Comparison of ENCODE assay signal across 24 cellular contexts in the genomic region with DNA sequence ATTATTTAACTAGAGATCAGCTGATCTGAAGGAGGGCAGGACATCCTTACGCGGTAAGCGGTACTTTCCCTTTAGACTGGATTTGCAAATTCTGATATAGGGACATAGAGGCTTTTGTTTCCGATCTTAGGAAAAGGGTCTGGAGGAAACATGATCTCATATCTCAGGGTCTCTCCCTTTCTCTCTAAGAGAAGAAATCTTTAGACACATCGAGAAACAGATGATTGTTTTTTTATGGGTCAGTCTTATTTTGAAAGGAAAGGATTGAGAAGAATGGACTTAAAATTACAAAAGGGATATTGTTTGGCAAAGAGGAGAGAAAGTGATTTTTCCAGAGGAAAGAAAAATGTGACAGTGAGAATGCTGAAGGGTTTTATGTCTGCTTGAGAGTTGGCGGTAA.
DNase-seq lines count a peak whose midpoint lies in the region; ATAC-seq and TF ChIP-seq lines count a peak whose summit lies in the region.
"Had no signal": no experiment of that assay in that cellular context is flagged by ENCODE, and none has a peak within 500 bp of the region (broad histone marks: within the 10 kb centered on the region; RNA-seq: fewer than 3 reads in every experiment).

No MANE protein-coding gene starts in this region.

- no peak for ATAC-seq in IMR-90 (ENCODE audit: low read depth)
- ATAC-seq: CD8-positive, alpha-beta T cell; Right ventricle myocardium inferior had no signal

- H3K9ac ChIP-seq in IMR-90 (ENCODE audit: low read depth, low read length) = no peak overlapping the region
- H3K9ac ChIP-seq: BLaER1 treated with 17β-estradiol and CSF1 and Interleukin-3, amounts not matched to agents 10 nM and 100 nM; SK-N-SH had no signal

- H4K8ac ChIP-seq in IMR-90 (ENCODE audit: low read depth in 2 of 2, low read length in 2 of 2) = no peak overlapping the region

- no peak overlapping the region for H4K5ac ChIP-seq in IMR-90 (ENCODE audit: low read depth, low read length)

- H3K79me2 ChIP-seq in osteoblast (ENCODE audit: insufficient read depth, low read length) = no peaks in the 10 kb centered on the region

- TF ChIP-seq POLR2A in IMR-90 (IDR thresholded peaks at IDR 0.05; ENCODE audit: low read depth, low read length) (no peak), tibial nerve (IDR thresholded peaks at IDR 0.05) (no peak)

- no peak for TF ChIP-seq RAD21 in IMR-90 (IDR thresholded peaks at IDR 0.05; ENCODE audit: low read length)

- dilution Hi-C loops in IMR-90 (cut with HindIII; ENCODE audit: low sequenced_read_pairs, unreplicated experiment) = no loop called here

- H3K36me3 ChIP-seq in IMR-90 (ENCODE audit: control insufficient read depth, insufficient read depth, low read length) = no peaks in the 10 kb centered on the region
- no peaks in the 10 kb centered on the region for H3K36me3 ChIP-seq in osteoblast (ENCODE audit: insufficient read depth, low read length)
- no peaks in the 10 kb centered on the region for H3K36me3 ChIP-seq in tibial nerve
- H3K36me3 ChIP-seq: BLaER1 treated with 17β-estradiol and CSF1 and Interleukin-3, amounts not matched to agents 10 nM and 100 nM; MG63; Peyer's patch had no signal

- intact Hi-C loops in IMR-90 (cut with micrococcal nuclease) = no loop called here

- no peak overlapping the region for H2AK5ac ChIP-seq in IMR-90 (ENCODE audit: low read depth, low read length)

- TF ChIP-seq EP300 in tibial nerve (IDR thresholded peaks at IDR 0.05) = no peak

- H3K4me2 ChIP-seq in IMR-90 (ENCODE audit: low read depth, low read length) (no peak overlapping the region), osteoblast (ENCODE audit: insufficient read depth, low read length) (no peak overlapping the region)
- H3K4me2 ChIP-seq: BLaER1 treated with 17β-estradiol and CSF1 and Interleukin-3, amounts not matched to agents 10 nM and 100 nM; SK-N-SH had no signal

- BruUV-seq in IMR-90 (replicated peaks; lab: Mats Ljungman, UMichigan) = no TSS peak

- H3K4me1 ChIP-seq in IMR-90 (ENCODE audit: control insufficient read depth, insufficient read depth, low read length) (no peaks in the 10 kb centered on the region), osteoblast (ENCODE audit: insufficient read depth, low read length) (peaks cover 17% of the 10 kb centered on the region), tibial nerve (no peaks in the 10 kb centered on the region)
- H3K4me1 ChIP-seq: BLaER1 treated with 17β-estradiol and CSF1 and Interleukin-3, amounts not matched to agents 10 nM and 100 nM; Peyer's patch had no signal

- H2BK15ac ChIP-seq in IMR-90 (ENCODE audit: low read depth, low read length) = peak overlapping the region; percentile 42; the same call in 1 of the 3 replicates

- CTCF ChIA-PET in IMR-90 (lab: Yijun Ruan, JAX) = no interaction called here

- H4K20me1 ChIP-seq in IMR-90 (ENCODE audit: insufficient read depth, low read length) (no peaks in the 10 kb centered on the region), osteoblast (ENCODE audit: insufficient read depth, low read length) (no peaks in the 10 kb centered on the region)
- H4K20me1 ChIP-seq: BLaER1 treated with 17β-estradiol and CSF1 and Interleukin-3, amounts not matched to agents 10 nM and 100 nM had no signal

- H2BK20ac ChIP-seq in IMR-90 (ENCODE audit: low read depth, low read length) = no peak overlapping the region

- TF ChIP-seq CTCF in AG10803 (conservative IDR thresholded peaks at IDR 0.05; ENCODE audit: low read length) (no peak), IMR-90 (conservative IDR thresholded peaks at IDR 0.05; ENCODE audit: low read depth, low read length) (no peak), osteoblast (IDR thresholded peaks at IDR 0.05; ENCODE audit: extremely low read depth, low read depth, low read length) (no peak), tibial nerve (IDR thresholded peaks at IDR 0.05) (no peak), GM13976 (IDR thresholded peaks at IDR 0.05; ENCODE audit: borderline replicate concordance, control extremely low read depth, extremely low read depth, insufficient read depth, missing control alignments) (no peak)

- no peak overlapping the region for H3K14ac ChIP-seq in IMR-90 (replicated peaks; ENCODE audit: low read depth, low read length)

- H3K9me3 ChIP-seq in IMR-90 (ENCODE audit: control insufficient read depth, insufficient read depth, low read length) (no peaks in the 10 kb centered on the region), osteoblast (ENCODE audit: low read depth, low read length) (no peaks in the 10 kb centered on the region), tibial nerve (no peaks in the 10 kb centered on the region)
- H3K9me3 ChIP-seq: MG63, Peyer's patch, SK-N-SH had no signal

- DNase-seq in AG10803 (ENCODE audit: low read depth) = peak; percentile 5
- DNase-seq in IMR-90 = no peak
- DNase-seq in foreskin melanocyte = peak; percentile 84
- DNase-seq in osteoblast (ENCODE audit: insufficient read length, low spot score, missing footprints) = no peak
- DNase-seq in substantia nigra (lab: John Stamatoyannopoulos, UW) = no peak
- no peak for DNase-seq in iPS-NIHi11 (ENCODE audit: low spot score)
- no peak for DNase-seq in tibial nerve (ENCODE audit: low spot score in 2 of 2)
- no peak for DNase-seq in GM13976 (ENCODE audit: low spot score)
- DNase-seq: CD8-positive, alpha-beta T cell; DMS79; H9; Kasumi-1; MG63; NCI-H1048; NCI-H146; NCI-H2029 treated with DMSO at 0.1 percent for 48 hours; NCI-H510A; NCI-H748 treated with DMSO at 0.1 percent for 48 hours; NK-92 treated with Interleukin-12 subunit alpha and Interleukin-12 subunit beta, amount 100 ng/mL, for 24 hours; Peyer's patch; SK-N-SH had no signal

- H2AFZ ChIP-seq in IMR-90 (replicated peaks; ENCODE audit: low read length, poor library complexity) (no peak overlapping the region), osteoblast (ENCODE audit: low read length) (no peak overlapping the region)

- H2BK5ac ChIP-seq in IMR-90 (ENCODE audit: low read depth, low read length, poor library complexity, severe bottlenecking) = no peak overlapping the region

- no peak overlapping the region for H3K4me3 ChIP-seq in AG10803 (ENCODE audit: low read length)
- no peak overlapping the region for H3K4me3 ChIP-seq in IMR-90 (ENCODE audit: insufficient read depth, low read depth, low read length)
- H3K4me3 ChIP-seq in osteoblast (ENCODE audit: insufficient read depth, low read length) = no peak overlapping the region
- H3K4me3 ChIP-seq in tibial nerve = no peak overlapping the region
- H3K4me3 ChIP-seq: BLaER1 treated with 17β-estradiol and CSF1 and Interleukin-3, amounts not matched to agents 10 nM and 100 nM; MG63; Peyer's patch had no signal

- H3K23ac ChIP-seq in IMR-90 (ENCODE audit: low read depth, low read length) = no peak overlapping the region

- H2BK120ac ChIP-seq in IMR-90 (ENCODE audit: low read depth, low read length) = no peak overlapping the region

- no peaks in the 10 kb centered on the region for H3K27me3 ChIP-seq in IMR-90 (ENCODE audit: control insufficient read depth, insufficient read depth, low read length)
- no peaks in the 10 kb centered on the region for H3K27me3 ChIP-seq in osteoblast (ENCODE audit: insufficient read depth, low read length)
- no peaks in the 10 kb centered on the region for H3K27me3 ChIP-seq in tibial nerve
- H3K27me3 ChIP-seq: BLaER1 treated with 17β-estradiol and CSF1 and Interleukin-3, amounts not matched to agents 10 nM and 100 nM; MG63; Peyer's patch had no signal

- no peaks in the 10 kb centered on the region for H3K9me1 ChIP-seq in IMR-90 (ENCODE audit: insufficient read depth, low read length)

- H3K79me1 ChIP-seq in IMR-90 (ENCODE audit: low read depth in 1 of 2, low read length in 2 of 2) = no peaks in the 10 kb centered on the region

- no peak overlapping the region for H4K91ac ChIP-seq in IMR-90 (ENCODE audit: insufficient read depth, low read depth, low read length)

- in situ Hi-C loops in IMR-90 (cut with MboI; ENCODE audit: low sequenced_read_pairs) = no loop called here
- in situ Hi-C loops in GM13976 (cut with MboI; ENCODE audit: low sequenced_read_pairs, unreplicated experiment) = no loop called here

- H3K27ac ChIP-seq in IMR-90 (ENCODE audit: insufficient read depth, low read length) (no peak overlapping the region), osteoblast (ENCODE audit: low read depth, low read length) (peak overlapping the region; percentile 74), substantia nigra (ENCODE audit: low read depth, low read length, poor library complexity, severe bottlenecking) (no peak overlapping the region), tibial nerve (peak overlapping the region in 2 of 4 donors; percentile 20 to 70)
- H3K27ac ChIP-seq: BLaER1 treated with 17β-estradiol and CSF1 and Interleukin-3, amounts not matched to agents 10 nM and 100 nM; HL-60; Peyer's patch had no signal

- H3K18ac ChIP-seq in IMR-90 (ENCODE audit: low read depth, low read length) = no peak overlapping the region

- no peak overlapping the region for H2AK9ac ChIP-seq in IMR-90 (replicated peaks; ENCODE audit: low read depth, low read length, poor library complexity)

- no peak overlapping the region for H3K4ac ChIP-seq in IMR-90 (ENCODE audit: low read depth, low read length)

- no CpG with 5 or more reads among the region's 6 CpGs for WGBS in IMR-90 (ENCODE audit: extremely low coverage in 2 of 2, insufficient read length in 1 of 2), 2 experiments
- WGBS in tibial nerve, 2 donors = 39 to 47% methylated on average over 6 of the region's 6 CpGs

- H3K56ac ChIP-seq in IMR-90 (ENCODE audit: extremely low read depth, insufficient read depth, low read length) = no peak overlapping the region

- POLR2A ChIA-PET in IMR-90 (lab: Charles Lee; ENCODE audit: unreplicated experiment) = no interaction called here

TF ChIP-seq in IMR-90, 13 proteins besides CTCF, POLR2A, EP300 and RAD21:
- TF ChIP-seq CHD1 (IDR thresholded peaks at IDR 0.05; ENCODE audit: low read depth, low read length) (no peak), CEBPB (IDR thresholded peaks at IDR 0.05; ENCODE audit: low read depth, low read length) (no peak), FOS (IDR thresholded peaks at IDR 0.05; ENCODE audit: low read depth, low read length) (no peak), RFX5 (IDR thresholded peaks at IDR 0.05; ENCODE audit: low read depth, low read length) (no peak), USF2 (IDR thresholded peaks at IDR 0.05; ENCODE audit: low read depth, low read length) (no peak), NFE2L2 (IDR thresholded peaks at IDR 0.05; ENCODE audit: low read depth, low read length) (no peak), RCOR1 (IDR thresholded peaks at IDR 0.05; ENCODE audit: insufficient replicate concordance, low read length) (no peak), BHLHE40 (IDR thresholded peaks at IDR 0.05; ENCODE audit: low read depth, low read length) (no peak), SMC3 (IDR thresholded peaks at IDR 0.05; ENCODE audit: low read depth, low read length) (no peak)

Comparison
In these comparisons a context has a peak if more than half of its experiments do, and no peak if none do; other contexts are left out.
1. DNase-seq: peak in AG10803 (single experiment) and foreskin melanocyte (single experiment); none in IMR-90 (single experiment), osteoblast (single experiment), substantia nigra (0 of 49), iPS-NIHi11 (single experiment), tibial nerve (0 of 2) and GM13976 (single experiment).